8 cellular contexts compared by ENCODE assay signal in the genomic region with DNA sequence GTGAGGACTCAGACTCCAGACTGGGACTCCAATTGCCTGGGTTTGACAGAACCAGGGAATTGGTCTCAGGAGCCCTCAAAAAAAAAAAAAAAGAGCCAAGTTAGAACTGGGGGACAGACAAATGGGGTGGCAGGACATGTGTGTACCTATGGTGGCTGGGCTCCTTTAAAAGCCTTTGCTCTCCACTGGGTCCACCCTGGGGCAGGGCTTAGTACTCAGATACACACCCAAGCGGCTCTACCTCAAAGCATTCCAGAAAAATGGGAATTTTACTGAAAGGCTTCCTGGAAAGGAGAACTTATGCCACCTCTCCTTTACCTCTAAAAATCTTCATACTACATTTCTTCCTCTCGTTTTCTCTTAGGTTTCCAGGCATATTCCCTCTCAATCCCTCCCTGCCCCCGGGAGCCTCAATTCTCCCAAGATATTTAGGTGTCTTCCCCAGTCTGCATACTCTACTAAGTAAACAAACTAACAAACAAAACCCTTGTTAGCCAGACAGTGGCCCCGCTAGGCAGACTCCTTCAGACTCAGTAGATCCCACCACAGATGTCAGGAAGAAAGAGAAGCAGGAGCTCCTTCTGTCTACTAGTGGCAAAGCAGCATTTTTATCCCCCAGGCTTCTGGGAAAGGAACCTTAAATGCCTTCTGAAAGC. TPM values are rescaled to one million over a fixed set of nuclear protein-coding genes. Genes with fewer than 3 reads are reported as not detected.
DNase-seq lines count a peak whose midpoint lies in the region; ATAC-seq, FAIRE-seq and TF ChIP-seq lines count a peak whose summit lies in the region.

No MANE protein-coding gene starts in this region.

- H3K9me3 Mint-ChIP-seq in CD8-positive, alpha-beta memory T cell: no peaks in the 10 kb centered on the region

- 16 to 21% methylated on average over 4 of the region's 4 CpGs for WGBS in esophagus, 2 donors
- 8 to 9% methylated on average over 4 of the region's 4 CpGs for WGBS in pancreas, 2 donors

- H3K27me3 ChIP-seq in CD8-positive, alpha-beta memory T cell (ENCODE audit: insufficient read depth, low read length, poor library complexity, severe bottlenecking): no peaks in the 10 kb centered on the region
- no peaks in the 10 kb centered on the region for H3K27me3 ChIP-seq in PC-9 (ENCODE audit: insufficient read depth, low read depth)
- H3K27me3 ChIP-seq in esophagus (ENCODE audit: control insufficient read depth in 1 of 2, insufficient read depth in 2 of 2, low read length in 2 of 2): no peaks in the 10 kb centered on the region
- no peaks in the 10 kb centered on the region for H3K27me3 ChIP-seq in pancreas

- POLR2A ChIA-PET in CD8-positive, alpha-beta memory T cell (lab: Charles Lee): interaction anchor here (0.5 to 4.0 kb wide), 6 partner anchors 16 to 1854 kb away, joined by 3 to 21 read pairs (median 6); a partner anchor contains a TSS
- POLR2A ChIA-PET in PC-9 (lab: Charles Lee; ENCODE audit: unreplicated experiment) (interaction anchor here (0.6 kb wide), 2 partner anchors 87 to 436 kb away, joined by 3 read pairs; a partner anchor contains a TSS), GM10248 (lab: Yijun Ruan, JAX) (interaction anchor here (0.6 to 0.9 kb wide), 3 partner anchors 43 to 233 kb away, joined by 3 to 5 read pairs (median 4); a partner anchor contains a TSS)

- peak overlapping the region; percentile 99 for H3K4me2 ChIP-seq in PC-9

- H3K9me3 ChIP-seq in CD8-positive, alpha-beta memory T cell (ENCODE audit: low read length): no peaks in the 10 kb centered on the region
- H3K9me3 ChIP-seq in PC-9 (ENCODE audit: insufficient read depth, low read depth): no peaks in the 10 kb centered on the region
- no peaks in the 10 kb centered on the region for H3K9me3 ChIP-seq in esophagus (ENCODE audit: control insufficient read depth in 2 of 2, insufficient read depth in 1 of 2, low read depth in 1 of 2, low read length in 1 of 2)
- H3K9me3 ChIP-seq in pancreas: no peaks in the 10 kb centered on the region

- no peaks in the 10 kb centered on the region for H3K27me3 Mint-ChIP-seq in CD8-positive, alpha-beta memory T cell

- peaks cover 15% of the 10 kb centered on the region; the same call in 1 of the 2 replicates for H3F3A ChIP-seq in PC-9 (ENCODE audit: insufficient read depth, low read depth)

- H3K4me3 ChIP-seq in CD8-positive, alpha-beta memory T cell (ENCODE audit: low read length): peak overlapping the region; percentile 91
- H3K4me3 ChIP-seq in PC-9 (peak overlapping the region; percentile 99), esophagus (ENCODE audit: low read depth in 1 of 2, low read length in 2 of 2) (peak overlapping the region; percentile 69 to 83), pancreas (peak overlapping the region; percentile 81 to 94 (median 90))

- no peak for ATAC-seq in pancreas
- ATAC-seq in HG02884 (IDR thresholded peaks at IDR 0.05; ENCODE audit: unreplicated experiment): no peak
- no peak for ATAC-seq in GM19397 (IDR thresholded peaks at IDR 0.05; ENCODE audit: unreplicated experiment)
- no peak for ATAC-seq in HG03045 (IDR thresholded peaks at IDR 0.05; ENCODE audit: unreplicated experiment)

- H4K20me1 ChIP-seq in PC-9 (ENCODE audit: insufficient read depth): peaks cover 7% of the 10 kb centered on the region; the same call in 1 of the 2 replicates

- no peaks in the 10 kb centered on the region for H3K9me2 ChIP-seq in PC-9 (ENCODE audit: insufficient read depth)

- H3K79me2 ChIP-seq in PC-9 (ENCODE audit: low read depth): peaks cover 40% of the 10 kb centered on the region

- peak overlapping the region; percentile 92 for H3K27ac ChIP-seq in CD8-positive, alpha-beta memory T cell (ENCODE audit: low read depth, low read length)
- no peak overlapping the region for H3K27ac ChIP-seq in PC-9
- peak overlapping the region; percentile 95 to 99 for H3K27ac ChIP-seq in esophagus (ENCODE audit: low read depth in 2 of 2, low read length in 1 of 2)
- H3K27ac ChIP-seq in pancreas: peak overlapping the region; percentile 69 to 92 (median 86)

- TSS peak; percentile 32 for BruUV-seq in PC-9 (replicated peaks; lab: Mats Ljungman, UMichigan)

- peaks cover 42% of the 10 kb centered on the region for H3K4me1 ChIP-seq in CD8-positive, alpha-beta memory T cell (ENCODE audit: insufficient read depth, low read length)
- peaks cover 25% of the 10 kb centered on the region for H3K4me1 ChIP-seq in PC-9 (replicated peaks; ENCODE audit: insufficient read depth)
- H3K4me1 ChIP-seq in esophagus (ENCODE audit: control insufficient read depth in 2 of 2, insufficient read depth in 2 of 2, low read length in 1 of 2): peaks cover 0 to 2% of the 10 kb centered on the region in 2 donors
- H3K4me1 ChIP-seq in pancreas: peaks cover 9 to 21% (median 13%) of the 10 kb centered on the region in 3 donors

- intact Hi-C loops in PC-9 (cut with micrococcal nuclease; ENCODE audit: unreplicated experiment) (loop anchor here (5.0 kb wide), 1 partner anchor 444 kb away; a partner anchor contains a TSS), pancreas (cut with DNase I) (loop anchor here in 2 of 3 donors (5.0 to 10.0 kb wide), 2 partner anchors 84 to 86 kb away; a partner anchor contains a TSS)

- TF ChIP-seq CTCF in PC-9 (conservative IDR thresholded peaks at IDR 0.05) (no peak), pancreas (IDR thresholded peaks at IDR 0.05) (no peak), GM10248 (IDR thresholded peaks at IDR 0.05; ENCODE audit: control extremely low read depth, extremely low read depth, low read depth, missing control alignments) (no peak)

- peaks cover 16 to 54% (median 16%) of the 10 kb centered on the region in 3 donors for H3K36me3 Mint-ChIP-seq in CD8-positive, alpha-beta memory T cell

- FAIRE-seq in pancreas (lab: Jason Lieb, UNC): no peak

- no peak for DNase-seq in CD8-positive, alpha-beta memory T cell
- peak in 1 of 2 experiments; percentile 32 for DNase-seq in PC-9
- DNase-seq in pancreas: no peak
- no peak for DNase-seq in GM10248 (ENCODE audit: extremely low spot score)

- peaks cover 54 to 71% (median 62%) of the 10 kb centered on the region in 3 donors for H3K4me1 Mint-ChIP-seq in CD8-positive, alpha-beta memory T cell

- peak overlapping the region; percentile 92 to 99 (median 96) for H3K27ac Mint-ChIP-seq in CD8-positive, alpha-beta memory T cell

- H3K36me3 ChIP-seq in CD8-positive, alpha-beta memory T cell (ENCODE audit: insufficient read depth, low read length): peaks cover 32% of the 10 kb centered on the region
- H3K36me3 ChIP-seq in PC-9 (ENCODE audit: low read depth) (0 out of 2 replicates have a peak, but pooled peaks cover 8% of the 10 kb centered on the region), esophagus (ENCODE audit: control insufficient read depth in 2 of 2, insufficient read depth in 2 of 2, low read length in 1 of 2) (peaks cover 9 to 28% of the 10 kb centered on the region in 2 donors), pancreas (peaks cover 5 to 12% (median 10%) of the 10 kb centered on the region in 3 donors)

- CTCF ChIA-PET in CD8-positive, alpha-beta memory T cell (lab: Charles Lee): interaction anchor here (0.8 to 2.8 kb wide), 8 partner anchors 8 to 440 kb away, joined by 3 to 8 read pairs (median 4); a partner anchor contains a TSS
- CTCF ChIA-PET in PC-9 (lab: Charles Lee) (interaction anchor here (0.7 to 1.1 kb wide), 3 partner anchors 9 to 814 kb away, joined by 4 to 8 read pairs (median 5); no protein-coding TSS in a partner anchor), GM10248 (lab: Yijun Ruan, JAX) (interaction anchor here (0.8 to 9.2 kb wide), 17 partner anchors 9 to 496 kb away, joined by 3 to 118 read pairs (median 4); a partner anchor contains a TSS)

- H3K4me3 Mint-ChIP-seq in CD8-positive, alpha-beta memory T cell: peak overlapping the region; percentile 90 to 100 (median 98)

- peak overlapping the region; percentile 100 for H2AFZ ChIP-seq in PC-9

RNA-seq across cellular contexts. Expression of a gene that starts 0.8 kb away (rescaled TPM):
- 100 to 1,000 TPM in 1 of 2 experiments, 10 to 100 TPM in 1; 99.6 to 101 TPM for total RNA-seq in CD8-positive, alpha-beta memory T cell
- 81.7 TPM for polyA plus RNA-seq in CD8-positive, alpha-beta memory T cell
- total RNA-seq in PC-9 (2021) (41.6 and 50.4 TPM in 2 replicates), pancreas (10 to 100 TPM; 20.3 to 36.5 (median 27.3) TPM)
- polyA plus RNA-seq in esophagus (10 to 100 TPM; 22.8 to 37.3 TPM), pancreas (10 to 100 TPM; 27.2 to 44.2 TPM)

RNA-seq across cellular contexts. Expression of a gene that starts 1.4 kb away (rescaled TPM):
- 10 to 100 TPM; 25.1 to 25.3 TPM for total RNA-seq in CD8-positive, alpha-beta memory T cell
- polyA plus RNA-seq in CD8-positive, alpha-beta memory T cell: 35.0 TPM
- 27.2 and 28.1 TPM in 2 replicates for total RNA-seq in PC-9 (2021)
- polyA plus RNA-seq in esophagus: 1 to 10 TPM; 5.9 to 6.6 TPM
- 10 to 100 TPM; 14.0 to 23.8 (median 20.8) TPM for total RNA-seq in pancreas
- polyA plus RNA-seq in pancreas: 10 to 100 TPM; 15.7 to 17.8 TPM

RNA-seq across cellular contexts. Expression of a gene that starts 31.9 kb away (rescaled TPM):
- total RNA-seq in CD8-positive, alpha-beta memory T cell: 1 to 10 TPM; 1.8 to 2.2 TPM
- 0.35 TPM for polyA plus RNA-seq in CD8-positive, alpha-beta memory T cell
- total RNA-seq in PC-9 (2021) (11.0 and 16.9 TPM in 2 replicates), pancreas (100 to 1,000 TPM in 1 of 6 donors, 10 to 100 TPM in 5; 24.1 to 100 (median 59.6) TPM)
- polyA plus RNA-seq in esophagus (1,000 to 10,000 TPM in 1 of 2 donors, 100 to 1,000 TPM in 1; 469 to 1,217 TPM), pancreas (100 to 1,000 TPM; 363 to 430 TPM)

RNA-seq across cellular contexts. Expression of a gene that starts 52.6 kb away (rescaled TPM):
- 10 to 100 TPM; 13.8 to 14.9 TPM for total RNA-seq in CD8-positive, alpha-beta memory T cell
- polyA plus RNA-seq in CD8-positive, alpha-beta memory T cell: 2.0 TPM
- total RNA-seq in PC-9 (2021): 20.1 and 20.3 TPM in 2 replicates
- polyA plus RNA-seq in esophagus: 10 to 100 TPM in 1 of 2 donors, 1 to 10 TPM in 1; 8.3 to 11.3 TPM
- 100 to 1,000 TPM in 2 of 6 donors, 10 to 100 TPM in 4; 61.9 to 153 (median 82.5) TPM for total RNA-seq in pancreas
- polyA plus RNA-seq in pancreas: 10 to 100 TPM; 47.4 to 97.5 TPM
